In genomic region chr20:43463864-43464785, GRCh38 we compare ENCODE assay signal across 1 cellular context.
TF ChIP-seq lines count a peak whose summit lies in the region.

No MANE protein-coding gene starts in this region.

TF ChIP-seq in WTC11, 78 proteins besides CTCF, POLR2A, EP300 and RAD21 (continued from another document):
- TF ChIP-seq ZNF671 (CRISPR knock-in tag; IDR thresholded peaks at IDR 0.05): peak; percentile 67; the same call in 1 of the 2 replicates
